Comparison of ENCODE assay signal across 1 cellular context in the genomic region with DNA sequence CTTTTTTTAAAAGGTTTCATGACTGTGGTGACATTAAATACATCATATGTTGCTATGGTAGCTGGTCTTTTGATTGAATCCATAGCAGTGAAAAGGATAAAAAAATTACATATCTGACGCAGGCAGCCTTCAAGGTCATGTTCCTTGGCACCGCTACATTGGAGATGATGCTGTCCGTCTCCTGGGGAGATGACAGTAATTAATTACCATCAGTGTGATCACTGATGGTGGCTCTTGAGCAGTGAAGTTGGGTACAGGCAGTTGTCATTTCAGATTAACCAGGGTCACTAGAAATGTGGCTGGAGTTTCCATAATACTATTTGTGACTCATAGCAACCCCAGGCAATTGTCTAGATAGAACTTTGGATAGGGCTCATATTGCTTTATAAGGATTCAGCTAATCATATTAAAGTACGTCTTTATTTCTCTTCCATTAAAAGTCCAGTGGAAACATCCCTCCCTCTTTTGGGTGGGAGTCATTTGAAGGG.
TF ChIP-seq lines count a peak whose summit lies in the region.

No MANE protein-coding gene starts in this region.

TF ChIP-seq in K562, 482 proteins besides CTCF, POLR2A, EP300 and RAD21 (continued from another document):
- no peak for TF ChIP-seq CREB3 (tag; conservative IDR thresholded peaks at IDR 0.05; ENCODE audit: low read depth)
TF ChIP-seq in K562: peak in this region for 1.
